ENCODE assay signal across 8 cellular contexts in the genomic region with DNA sequence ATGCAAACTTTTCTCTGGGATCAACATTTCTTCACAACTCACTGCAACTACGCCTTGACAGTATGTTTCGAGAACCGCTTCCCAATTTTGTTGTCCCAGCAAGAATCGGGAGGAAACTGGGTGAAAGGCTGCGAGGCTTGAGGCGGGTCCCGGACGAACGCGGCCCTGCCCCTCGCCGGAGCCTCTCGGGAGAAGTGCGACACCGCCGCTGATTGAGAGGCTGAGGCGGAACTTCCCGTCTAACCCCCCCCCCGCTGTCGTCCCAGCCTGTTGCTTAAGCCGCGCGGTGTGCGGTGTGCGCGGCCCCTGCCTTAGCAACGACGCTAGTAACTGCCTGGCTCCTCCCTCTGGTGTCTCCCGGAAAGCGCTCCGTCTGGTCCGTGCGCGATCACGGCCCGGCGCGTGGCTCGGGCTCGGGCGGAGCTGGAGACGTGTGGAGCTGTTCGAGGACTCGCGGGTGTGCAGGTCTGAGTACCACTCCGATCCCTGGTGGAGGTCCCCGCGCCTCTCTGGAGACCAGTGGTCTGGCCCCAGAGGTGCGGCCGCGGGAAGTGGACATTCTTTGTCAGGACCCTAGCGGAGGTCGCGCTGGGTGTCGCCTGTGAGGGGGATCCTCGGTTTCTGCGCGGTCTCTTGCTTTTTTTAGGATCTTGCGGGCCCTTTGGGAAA. TPM values are rescaled to one million over a fixed set of nuclear protein-coding genes. Genes with fewer than 3 reads are reported as not detected.
DNase-seq lines count a peak whose midpoint lies in the region; TF ChIP-seq lines count a peak whose summit lies in the region.

A gene with protein sequence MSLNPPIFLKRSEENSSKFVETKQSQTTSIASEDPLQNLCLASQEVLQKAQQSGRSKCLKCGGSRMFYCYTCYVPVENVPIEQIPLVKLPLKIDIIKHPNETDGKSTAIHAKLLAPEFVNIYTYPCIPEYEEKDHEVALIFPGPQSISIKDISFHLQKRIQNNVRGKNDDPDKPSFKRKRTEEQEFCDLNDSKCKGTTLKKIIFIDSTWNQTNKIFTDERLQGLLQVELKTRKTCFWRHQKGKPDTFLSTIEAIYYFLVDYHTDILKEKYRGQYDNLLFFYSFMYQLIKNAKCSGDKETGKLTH (plus strand): TSS at position 391 of the 669 bp plus-strand sequence. CDS start 4,120 bp downstream, outside the sequence.
A gene with protein sequence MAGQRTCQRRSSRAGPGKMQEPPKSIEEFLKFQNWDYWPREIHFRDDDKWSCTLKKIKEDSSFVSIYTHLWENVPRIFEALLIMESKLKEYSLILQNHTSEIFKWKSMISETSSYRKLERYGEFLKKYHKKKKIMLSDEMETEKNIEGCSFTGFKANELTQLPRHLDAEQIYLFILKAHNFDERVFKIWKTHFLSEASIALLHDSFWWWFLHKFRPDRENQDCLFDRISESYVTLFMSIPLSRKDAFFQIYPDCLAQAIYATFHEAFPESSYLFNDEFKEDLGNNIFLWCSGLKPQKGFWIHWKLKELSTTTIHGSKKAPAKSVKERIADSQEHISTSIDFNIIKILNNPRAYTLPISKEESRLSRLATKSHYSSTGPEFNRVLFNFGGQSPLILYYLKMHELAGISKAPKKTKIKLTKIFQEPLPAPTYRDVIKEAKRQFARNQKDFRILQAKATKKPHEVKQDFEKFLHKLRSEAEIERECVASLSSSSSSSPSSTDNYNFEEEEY (minus strand): TSS at position 161 of the 669 bp plus-strand sequence. CDS start 5,647 bp downstream, outside the sequence.

- TF ChIP-seq CTCF in foreskin fibroblast (IDR thresholded peaks at IDR 0.05; ENCODE audit: low read depth, low read length): no peak
- TF ChIP-seq CTCF in neural crest cell (conservative IDR thresholded peaks at IDR 0.05): peak; percentile 27
- no peak for TF ChIP-seq CTCF in stomach (IDR thresholded peaks at IDR 0.05)

- H3K27ac Mint-ChIP-seq in neural crest cell (ENCODE audit: unreplicated experiment): peak within 1 kb of the TSS; percentile 99

- no peaks in the 10 kb centered on the region for H3K9me3 Mint-ChIP-seq in neural crest cell

- H3K36me3 Mint-ChIP-seq in neural crest cell (ENCODE audit: low read depth): peaks cover 26% of the 10 kb centered on the region

- peak within 1 kb of the TSS; percentile 69 for H3K4me3 ChIP-seq in HAP-1
- peak within 1 kb of the TSS; percentile 67 for H3K4me3 ChIP-seq in MG63
- peak within 1 kb of the TSS; percentile 63 to 76 for H3K4me3 ChIP-seq in foreskin fibroblast (ENCODE audit: low read depth in 1 of 2, low read length in 2 of 2)
- peak within 1 kb of the TSS; percentile 66 to 75 (median 72) for H3K4me3 ChIP-seq in stomach

- in situ Hi-C loops in G401 (cut with HindIII; ENCODE audit: low sequenced_read_pairs) (no loop called here), HAP-1 (cut with MboI; ENCODE audit: low sequenced_read_pairs) (no loop called here)

- no peaks in the 10 kb centered on the region for H3K27me3 Mint-ChIP-seq in neural crest cell (ENCODE audit: low read depth)

- H3K27me3 ChIP-seq in HAP-1 (ENCODE audit: low read depth) (no peaks in the 10 kb centered on the region), MG63 (no peaks in the 10 kb centered on the region), stomach (no peaks in the 10 kb centered on the region)

- no peak for TF ChIP-seq EP300 in stomach (IDR thresholded peaks at IDR 0.05)

- DNase-seq in G401 (ENCODE audit: low spot score) (peak; percentile 95), HAP-1 (ENCODE audit: low spot score in 2 of 2) (peak; percentile 92 to 96), MG63 (peak; percentile 99), SHP77 (lab: John Stamatoyannopoulos, UW) (peak; percentile 93 to 96), activated gamma-delta T cell (lab: John Stamatoyannopoulos, UW) (peak; percentile 85), foreskin fibroblast (peak; percentile 99 to 100), neural crest cell (ENCODE audit: low read depth, low spot score) (peak; percentile 81), stomach (peak; percentile 97)

- H3K4me1 Mint-ChIP-seq in neural crest cell: peaks cover 45% of the 10 kb centered on the region

- H3K9me3 ChIP-seq in HAP-1 (no peaks in the 10 kb centered on the region), MG63 (peaks cover 38% of the 10 kb centered on the region), stomach (peaks cover 4 to 10% (median 8%) of the 10 kb centered on the region in 4 donors)

- peaks cover 16% of the 10 kb centered on the region for H3K4me1 ChIP-seq in HAP-1
- H3K4me1 ChIP-seq in stomach: peaks cover 9 to 41% (median 24%) of the 10 kb centered on the region in 4 donors

- intact Hi-C loops in stomach (cut with DNase I; ENCODE audit: low total_unique reads): no loop called here

- H3K27ac ChIP-seq in stomach: peak within 1 kb of the TSS; percentile 94 to 96 (median 94)

- TF ChIP-seq POLR2A in stomach (IDR thresholded peaks at IDR 0.05): peak in 2 of 4 donors; percentile 63 to 85

- H3K4me3 Mint-ChIP-seq in neural crest cell: peak within 1 kb of the TSS; percentile 96

- peaks cover 8% of the 10 kb centered on the region; the same call in 1 of the 2 replicates for H3K36me3 ChIP-seq in HAP-1 (replicated peaks)
- H3K36me3 ChIP-seq in MG63: peaks cover 32% of the 10 kb centered on the region
- peaks cover 6 to 13% (median 11%) of the 10 kb centered on the region in 4 donors for H3K36me3 ChIP-seq in stomach

- WGBS in stomach, 5 donors: 0 to 1% (median 0%) methylated on average over 26 to 59 of the region's 59 CpGs

RNA-seq across cellular contexts. Expression of the first gene that starts in this region (rescaled TPM):
- 18.7 and 28.2 TPM in 2 replicates for total RNA-seq in G401 (2014; rRNA removed; shearing (Covaris generic))
- total RNA-seq in MG63 (2014; rRNA removed; shearing (Covaris generic); ENCODE audit: low replicate concordance): 29.3 and 36.2 TPM in 2 replicates
- total RNA-seq in neural crest cell: 27.8 and 28.5 TPM in 2 replicates
- total RNA-seq in stomach: 10 to 100 TPM in 3 of 5 donors, 1 to 10 TPM in 2; 2.9 to 45.0 (median 12.9) TPM
- 10 to 100 TPM; 18.2 to 26.6 (median 21.4) TPM for polyA plus RNA-seq in stomach

RNA-seq across cellular contexts. Expression of the second gene that starts in this region (rescaled TPM):
- 0.12 and 8.2 TPM in 2 replicates for total RNA-seq in G401 (2014; rRNA removed; shearing (Covaris generic))
- 0.44 and 2.8 TPM in 2 replicates for total RNA-seq in MG63 (2014; rRNA removed; shearing (Covaris generic); ENCODE audit: low replicate concordance)
- total RNA-seq in neural crest cell: 7.1 and 9.0 TPM in 2 replicates
- total RNA-seq in stomach: 1 to 10 TPM in 4 of 5 donors, not detected in 1; 1.3 to 7.1 (median 4.1) TPM
- polyA plus RNA-seq in stomach: 1 to 10 TPM; 2.4 to 4.9 (median 2.8) TPM

Comparison
In these comparisons a context has a peak if more than half of its experiments do, and no peak if none do; other contexts are left out.
1. Peak in every context shown above with its lines: DNase-seq, H3K4me3 ChIP-seq and H3K27ac ChIP-seq.